17 cellular contexts compared by ENCODE assay signal in the genomic region with DNA sequence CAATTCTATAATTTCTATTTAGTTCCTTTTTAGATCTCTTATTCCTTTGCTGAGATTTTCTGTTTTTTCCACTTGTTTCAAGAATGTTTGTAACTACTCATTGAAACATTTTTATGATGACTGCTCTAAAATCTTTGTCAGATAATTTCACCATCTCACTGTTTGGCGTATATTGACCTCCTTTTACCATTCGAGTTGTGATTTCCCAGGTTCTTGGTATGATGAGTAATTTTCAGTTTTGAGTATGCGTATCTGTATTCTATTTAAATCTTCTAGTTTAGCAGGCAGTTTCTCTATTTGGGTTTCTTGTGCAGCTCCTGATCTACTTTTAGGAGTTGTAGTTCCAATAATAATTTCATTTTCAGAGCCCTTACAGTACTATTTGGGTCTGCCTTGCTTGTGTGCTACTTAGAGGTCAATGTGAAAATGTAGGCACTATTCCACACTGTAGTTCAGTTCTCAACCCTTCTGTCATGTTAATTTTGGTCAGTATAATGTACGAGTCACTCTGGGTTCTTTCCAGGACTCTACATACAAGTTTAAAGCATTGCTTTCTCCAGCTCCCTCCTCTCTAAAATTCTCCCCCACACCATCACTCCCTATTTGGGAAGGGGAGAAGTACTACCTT.
DNase-seq lines count a peak whose midpoint lies in the region; ATAC-seq lines count a peak whose summit lies in the region.
"Had no signal": no experiment of that assay in that cellular context is flagged by ENCODE, and none has a peak within 500 bp of the region (broad histone marks: within the 10 kb centered on the region; RNA-seq: fewer than 3 reads in every experiment).

No MANE protein-coding gene starts in this region.

- peaks cover 49% of the 10 kb centered on the region for H3K36me3 Mint-ChIP-seq in activated T-helper 2 cell treated with anti-CD3 and anti-CD28 coated beads, Interferon-gamma antibody, Interleukin-2, Interleukin-4, amounts not matched to agents 10 μg/mL and 5 μg/mL and 100 μg/mL, durations not matched to agents 14 hours and 24 hours and 36 hours (ENCODE audit: low read depth)
- H3K36me3 Mint-ChIP-seq in stimulated activated effector memory CD8-positive, alpha-beta T cell treated with anti-CD3 and anti-CD28 coated beads, Interleukin-12 subunit alpha, Interleukin-12 subunit beta, amount 100 ng/mL, for 72 hours = peaks cover 8% of the 10 kb centered on the region

- H3K9me3 Mint-ChIP-seq in stimulated activated naive CD8-positive, alpha-beta T cell treated with anti-CD3 and anti-CD28 coated beads, Interleukin-15, amount 100 ng/mL, for 72 hours = peaks cover 44 to 50% of the 10 kb centered on the region in 2 donors
- H3K9me3 Mint-ChIP-seq in activated T-helper 2 cell treated with anti-CD3 and anti-CD28 coated beads, Interferon-gamma antibody, Interleukin-2, Interleukin-4, amounts not matched to agents 10 μg/mL and 5 μg/mL and 100 μg/mL, durations not matched to agents 14 hours and 24 hours and 36 hours = peaks cover 51% of the 10 kb centered on the region
- H3K9me3 Mint-ChIP-seq in stimulated activated effector memory CD8-positive, alpha-beta T cell treated with anti-CD3 and anti-CD28 coated beads, Interleukin-12 subunit alpha, Interleukin-12 subunit beta, amount 100 ng/mL, for 72 hours = peaks cover 34% of the 10 kb centered on the region

- no peak for DNase-seq in stimulated activated naive CD8-positive, alpha-beta T cell treated with anti-CD3 and anti-CD28 coated beads, Interleukin-15, amount 100 ng/mL, for 72 hours
- no peak for DNase-seq in stimulated activated naive CD8-positive, alpha-beta T cell treated with anti-CD3 and anti-CD28 coated beads, Interleukin-15, Interleukin-2, amounts not matched to agents 100 U/mL and 50 U/mL, for 24 hours
- no peak for DNase-seq in activated T-helper 2 cell treated with anti-CD3 and anti-CD28 coated beads, Interferon-gamma antibody, Interleukin-2, Interleukin-4, amounts not matched to agents 10 μg/mL and 5 μg/mL and 100 μg/mL, durations not matched to agents 14 hours and 24 hours and 36 hours (ENCODE audit: low spot score)
- DNase-seq in stimulated activated effector memory CD8-positive, alpha-beta T cell treated with anti-CD3 and anti-CD28 coated beads, Interleukin-12 subunit alpha, Interleukin-12 subunit beta, amount 100 ng/mL, for 72 hours (ENCODE audit: low spot score in 2 of 2) = no peak
- DNase-seq in NCI-H446 (lab: John Stamatoyannopoulos, UW) = no peak
- DNase-seq: CD8-positive, alpha-beta T cell; MG63; NCI-H1105; NCI-H1694 treated with DMSO at 0.1 percent for 48 hours; NCI-H446 treated with DMSO at 0.1 percent for 48 hours; NCI-H774; Peyer's patch; SHP77 treated with DMSO at 0.1 percent for 48 hours had no signal

- no peak overlapping the region for H3K27ac Mint-ChIP-seq in stimulated activated naive CD8-positive, alpha-beta T cell treated with anti-CD3 and anti-CD28 coated beads, Interleukin-15, amount 100 ng/mL, for 72 hours
- H3K27ac Mint-ChIP-seq in activated T-helper 2 cell treated with anti-CD3 and anti-CD28 coated beads, Interferon-gamma antibody, Interleukin-2, Interleukin-4, amounts not matched to agents 10 μg/mL and 5 μg/mL and 100 μg/mL, durations not matched to agents 14 hours and 24 hours and 36 hours = peak overlapping the region; percentile 9
- peak overlapping the region; percentile 5 for H3K27ac Mint-ChIP-seq in stimulated activated effector memory CD8-positive, alpha-beta T cell treated with anti-CD3 and anti-CD28 coated beads, Interleukin-12 subunit alpha, Interleukin-12 subunit beta, amount 100 ng/mL, for 72 hours
- H3K27ac Mint-ChIP-seq: CD8-positive, alpha-beta T cell had no signal

- H3K27me3 Mint-ChIP-seq in stimulated activated naive CD8-positive, alpha-beta T cell treated with anti-CD3 and anti-CD28 coated beads, Interleukin-15, amount 100 ng/mL, for 72 hours = no peaks in the 10 kb centered on the region
- no peaks in the 10 kb centered on the region for H3K27me3 Mint-ChIP-seq in activated T-helper 2 cell treated with anti-CD3 and anti-CD28 coated beads, Interferon-gamma antibody, Interleukin-2, Interleukin-4, amounts not matched to agents 10 μg/mL and 5 μg/mL and 100 μg/mL, durations not matched to agents 14 hours and 24 hours and 36 hours (ENCODE audit: low read depth)

- ATAC-seq in stimulated activated naive CD8-positive, alpha-beta T cell treated with anti-CD3 and anti-CD28 coated beads, Interleukin-15, amount 100 ng/mL, for 72 hours = peak; percentile 28
- ATAC-seq in stimulated activated naive CD8-positive, alpha-beta T cell treated with anti-CD3 and anti-CD28 coated beads, Interleukin-15, Interleukin-2, amounts not matched to agents 100 U/mL and 50 U/mL, for 24 hours = no peak
- ATAC-seq in HG03442 (IDR thresholded peaks at IDR 0.05; ENCODE audit: unreplicated experiment) (peak; percentile 50), GM18870 (IDR thresholded peaks at IDR 0.05; ENCODE audit: unreplicated experiment) (no peak), GM19455 (IDR thresholded peaks at IDR 0.05; ENCODE audit: unreplicated experiment) (no peak)
- peak; percentile 85 for ATAC-seq in stimulated activated effector memory CD8-positive, alpha-beta T cell treated with anti-CD3 and anti-CD28 coated beads, Interleukin-12 subunit alpha, Interleukin-12 subunit beta, amount 100 ng/mL, for 72 hours
- ATAC-seq: CD8-positive, alpha-beta T cell; GM23338 had no signal

- intact Hi-C loops in activated T-helper 2 cell treated with anti-CD3 and anti-CD28 coated beads, Interferon-gamma antibody, Interleukin-2, Interleukin-4, amounts not matched to agents 10 μg/mL and 5 μg/mL and 100 μg/mL, durations not matched to agents 14 hours and 24 hours and 36 hours (cut with micrococcal nuclease) = no loop called here

- H3K4me1 Mint-ChIP-seq in stimulated activated naive CD8-positive, alpha-beta T cell treated with anti-CD3 and anti-CD28 coated beads, Interleukin-15, amount 100 ng/mL, for 72 hours = peaks cover 9% of the 10 kb centered on the region
- peaks cover 16% of the 10 kb centered on the region for H3K4me1 Mint-ChIP-seq in activated T-helper 2 cell treated with anti-CD3 and anti-CD28 coated beads, Interferon-gamma antibody, Interleukin-2, Interleukin-4, amounts not matched to agents 10 μg/mL and 5 μg/mL and 100 μg/mL, durations not matched to agents 14 hours and 24 hours and 36 hours (ENCODE audit: low read depth)
- peaks cover 28% of the 10 kb centered on the region for H3K4me1 Mint-ChIP-seq in stimulated activated effector memory CD8-positive, alpha-beta T cell treated with anti-CD3 and anti-CD28 coated beads, Interleukin-12 subunit alpha, Interleukin-12 subunit beta, amount 100 ng/mL, for 72 hours

- H3K4me3 Mint-ChIP-seq in stimulated activated naive CD8-positive, alpha-beta T cell treated with anti-CD3 and anti-CD28 coated beads, Interleukin-15, amount 100 ng/mL, for 72 hours = no peak overlapping the region
- H3K4me3 Mint-ChIP-seq in activated T-helper 2 cell treated with anti-CD3 and anti-CD28 coated beads, Interferon-gamma antibody, Interleukin-2, Interleukin-4, amounts not matched to agents 10 μg/mL and 5 μg/mL and 100 μg/mL, durations not matched to agents 14 hours and 24 hours and 36 hours (ENCODE audit: low read depth) = no peak overlapping the region
- H3K4me3 Mint-ChIP-seq in stimulated activated effector memory CD8-positive, alpha-beta T cell treated with anti-CD3 and anti-CD28 coated beads, Interleukin-12 subunit alpha, Interleukin-12 subunit beta, amount 100 ng/mL, for 72 hours = peak overlapping the region; percentile 16
- H3K4me3 Mint-ChIP-seq: CD8-positive, alpha-beta T cell; GM23338 had no signal

Comparison
In these comparisons a context has a peak if more than half of its experiments do, and no peak if none do; other contexts are left out.
1. ATAC-seq: peak in stimulated activated naive CD8-positive, alpha-beta T cell treated with anti-CD3 and anti-CD28 coated beads, Interleukin-15, amount 100 ng/mL, for 72 hours (single experiment), HG03442 (single experiment) and stimulated activated effector memory CD8-positive, alpha-beta T cell treated with anti-CD3 and anti-CD28 coated beads, Interleukin-12 subunit alpha, Interleukin-12 subunit beta, amount 100 ng/mL, for 72 hours (single experiment); none in stimulated activated naive CD8-positive, alpha-beta T cell treated with anti-CD3 and anti-CD28 coated beads, Interleukin-15, Interleukin-2, amounts not matched to agents 100 U/mL and 50 U/mL, for 24 hours (single experiment), GM18870 (single experiment) and GM19455 (single experiment).
2. H3K27ac Mint-ChIP-seq: peak in activated T-helper 2 cell treated with anti-CD3 and anti-CD28 coated beads, Interferon-gamma antibody, Interleukin-2, Interleukin-4, amounts not matched to agents 10 μg/mL and 5 μg/mL and 100 μg/mL, durations not matched to agents 14 hours and 24 hours and 36 hours (single experiment) and stimulated activated effector memory CD8-positive, alpha-beta T cell treated with anti-CD3 and anti-CD28 coated beads, Interleukin-12 subunit alpha, Interleukin-12 subunit beta, amount 100 ng/mL, for 72 hours (single experiment); none in stimulated activated naive CD8-positive, alpha-beta T cell treated with anti-CD3 and anti-CD28 coated beads, Interleukin-15, amount 100 ng/mL, for 72 hours (0 of 2).